In the genomic region with DNA sequence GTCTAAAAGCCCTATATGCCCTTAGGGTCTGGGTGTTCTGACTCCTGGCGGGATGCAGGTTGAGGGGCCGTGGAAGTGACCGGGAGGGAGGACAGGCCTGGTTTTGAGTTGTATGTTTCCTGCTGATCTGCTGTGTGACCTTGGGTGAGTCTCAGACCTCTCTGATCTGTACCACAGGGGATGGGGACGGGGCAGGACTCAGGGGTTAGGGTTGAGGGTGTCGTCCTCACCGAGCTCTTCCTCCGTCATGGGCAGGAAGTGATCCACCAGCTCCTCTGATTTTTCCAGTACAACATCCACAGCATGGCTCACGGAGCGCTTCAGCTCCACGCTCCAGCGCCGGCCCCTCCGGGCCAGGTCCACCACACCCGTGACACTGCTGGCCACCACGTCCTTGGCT, we compare ENCODE assay signal across 20 cellular contexts. TPM values are rescaled to one million over a fixed set of nuclear protein-coding genes. Genes with fewer than 3 reads are reported as not detected.
A peak's percentile ranks its signal among the peaks of the same experiment; 100 is the strongest.
DNase-seq lines count a peak whose midpoint lies in the region; ATAC-seq, FAIRE-seq and TF ChIP-seq lines count a peak whose summit lies in the region.
"Had no signal": no experiment of that assay in that cellular context is flagged by ENCODE, and none has a peak within 500 bp of the region (broad histone marks: within the 10 kb centered on the region; RNA-seq: fewer than 3 reads in every experiment).

No MANE protein-coding gene starts in this region.

- no peaks in the 10 kb centered on the region for H3K79me2 ChIP-seq in K562 (ENCODE audit: control insufficient read depth, insufficient read depth, low read length)

- H3K27me3 ChIP-seq in H7 (ENCODE audit: control insufficient read depth, insufficient read depth, low read length) (no peaks in the 10 kb centered on the region; the same call in 1 of the 2 replicates), K562 (ENCODE audit: control insufficient read depth in 2 of 2, insufficient read depth in 2 of 2, low read length in 2 of 2) (peaks cover 0 to 6% of the 10 kb centered on the region in 2 experiments; a peak in 3 of 5 replicates)

- TF ChIP-seq RAD21 in K562 (CRISPR knock-in tag; conservative IDR thresholded peaks at IDR 0.05 in 1 of 2, IDR thresholded peaks at IDR 0.05 in 1 of 2): no peak

- no peak for TF ChIP-seq EP300 in K562 (IDR thresholded peaks at IDR 0.05; ENCODE audit: low read length)

- H3K27ac ChIP-seq in K562 (ENCODE audit: extremely low read depth, low read depth, low read length): no peak overlapping the region
- H3K27ac ChIP-seq: C4-2B had no signal

- no peak for FAIRE-seq in K562 (lab: Jason Lieb, UNC)
- FAIRE-seq: D721Med, G401.6, GM12891, GM19239, HTR-8/SVneo had no signal

- CTCF ChIA-PET in K562 (lab: Yijun Ruan, JAX; ENCODE audit: low intra/inter-chr PET ratio): interaction anchor here (1.2 kb wide), 1 partner anchor 262 kb away, joined by 4 read pairs; no protein-coding TSS in a partner anchor

- TF ChIP-seq CTCF in K562 (IDR thresholded peaks at IDR 0.05 in 2 of 3, conservative IDR thresholded peaks at IDR 0.05 in 1 of 3; ENCODE audit: insufficient read depth in 2 of 3, low read depth in 1 of 3, low read length in 3 of 3): no peak

- in situ Hi-C loops in K562 (cut with MboI): no loop called here

- peak; percentile 51 for DNase-seq in H7
- DNase-seq in K562 (ENCODE audit: extremely low read depth in 1 of 4, low spot score in 3 of 4): no peak
- no peak for DNase-seq in AG08396 (ENCODE audit: low spot score)
- no peak for DNase-seq in NCI-H2196 treated with DMSO at 0.1 percent for 48 hours (lab: John Stamatoyannopoulos, UW; ENCODE audit: unreplicated experiment)
- DNase-seq: ACHN; AML-193; Caco-2; CD4-positive, alpha-beta T cell; HCEC 1CT; HFFc6; KG1 had no signal

- H3K4me3 ChIP-seq in H7 (ENCODE audit: insufficient read depth, low read depth, low read length): no peak overlapping the region
- H3K4me3 ChIP-seq in K562: no peak overlapping the region

- POLR2A ChIA-PET in K562 (lab: Yijun Ruan, JAX): no interaction called here

- H2AFZ ChIP-seq in K562 (ENCODE audit: low read depth, low read length): no peak overlapping the region

- no peak overlapping the region for H3K9ac ChIP-seq in K562 (ENCODE audit: insufficient read depth in 1 of 2, low read depth in 2 of 2, low read length in 2 of 2)

- TF ChIP-seq POLR2A in K562 (conservative IDR thresholded peaks at IDR 0.05): no peak

- intact Hi-C loops in K562 (cut with micrococcal nuclease): no loop called here

- BruUV-seq in K562 (replicated peaks; lab: Mats Ljungman, UMichigan): no TSS peak

- no peak for ATAC-seq in K562

- no peak overlapping the region for H3K4me2 ChIP-seq in K562 (ENCODE audit: insufficient read depth, low read length)

- H3K36me3 ChIP-seq in H7 (replicated peaks; ENCODE audit: control insufficient read depth, insufficient read depth, low read length): no peaks in the 10 kb centered on the region
- no peaks in the 10 kb centered on the region for H3K36me3 ChIP-seq in K562 (ENCODE audit: control insufficient read depth, insufficient read depth, low read length)

- no peaks in the 10 kb centered on the region for H4K20me1 ChIP-seq in K562 (replicated peaks; ENCODE audit: control insufficient read depth, insufficient read depth, low read length)

- H3K9me1 ChIP-seq in K562 (ENCODE audit: control insufficient read depth, insufficient read depth, low read length): no peaks in the 10 kb centered on the region

- 63% methylated on average over 15 of the region's 15 CpGs for WGBS in K562 (ENCODE audit: insufficient coverage, low coverage, missing lambda C conversion rate)

- H3K4me1 ChIP-seq in K562 (replicated peaks in 1 of 2; ENCODE audit: control insufficient read depth in 2 of 2, insufficient read depth in 2 of 2, low read length in 2 of 2): peaks cover 0 to 37% of the 10 kb centered on the region in 2 experiments; a peak in 4 of 5 replicates
- H3K4me1 ChIP-seq: Caco-2 had no signal

- no peaks in the 10 kb centered on the region for H3K9me3 ChIP-seq in K562 (replicated peaks; ENCODE audit: control insufficient read depth, insufficient read depth, low read depth, low read length)
- H3K9me3 ChIP-seq: Caco-2 had no signal

RNA-seq across cellular contexts. Expression of gene PLIN5, which starts 6.2 kb away (rescaled TPM):
- total RNA-seq in H7 (2014; rRNA removed; shearing (Covaris generic)): 1.3 and 2.5 TPM in 2 replicates
- total RNA-seq in K562 (2011; cell fraction: chromatin; rRNA removed; ENCODE audit: low replicate concordance): 8.0 and 24.6 TPM in 2 replicates
- total RNA-seq in K562 (2011; cell fraction: nucleolus; rRNA removed): 11.3 and 12.8 TPM in 2 replicates
- 10.8 and 12.9 TPM in 2 replicates for total RNA-seq in K562 (2011; cell fraction: nucleoplasm; rRNA removed)
- total RNA-seq in K562 (2014; rRNA removed): 0.50 and 0.86 TPM in 2 replicates
- total RNA-seq in K562 (2014; rRNA removed; fragmentation: Illumina TruSeq; extraction: Trizol): 0.15 and 0.26 TPM in 2 replicates
- 0.07 TPM in 1 of 2 replicates, not detected in the other for total RNA-seq in K562 (2015; rRNA removed; fragmentation: Illumina TruSeq; extraction: Trizol)
- total RNA-seq in K562 (2021): 1.3 TPM in 2 replicates
- 1.3 and 1.6 TPM in 2 replicates for polyA plus RNA-seq in K562 (2011; rRNA removed)
- 1.0 and 1.3 TPM in 2 replicates for polyA plus RNA-seq in K562 (2011; cell fraction: cytosol; rRNA removed)
- polyA plus RNA-seq in K562 (2011; cell fraction: nucleus; rRNA removed): 3.6 and 9.2 TPM in 2 replicates
- 0.50 and 0.51 TPM in 2 replicates for polyA plus RNA-seq in K562 (2012)
- polyA plus RNA-seq in K562 (2014; fragmentation: Illumina TruSeq; extraction: Trizol): 0.54 and 0.62 TPM in 2 replicates
- under 1 TPM; 0.04 TPM for polyA plus RNA-seq in K562 (2014; fragmentation: Nextera tagmentation; extraction: Ambion mirVana)
- polyA plus RNA-seq in K562 (2014; rRNA removed): 0.85 and 0.94 TPM in 2 replicates
- 0.81 and 1.5 TPM in 2 replicates for polyA minus RNA-seq in K562 (2011; rRNA and poly(A)+ RNA removed)
- polyA minus RNA-seq in K562 (2011; cell fraction: cytosol; rRNA and poly(A)+ RNA removed): 0.95 TPM in 1 of 2 replicates, not detected in the other
- 2.0 and 2.8 TPM in 2 replicates for polyA minus RNA-seq in K562 (2011; cell fraction: nucleus; rRNA and poly(A)+ RNA removed)
- total RNA-seq: A172, HFFc6 had no signal
- polyA plus RNA-seq: BJ, IgD-negative memory B cell had no signal

RNA-seq across cellular contexts. Expression of gene PLIN4, which starts 10.6 kb away (rescaled TPM):
- total RNA-seq in H7 (2014; rRNA removed; shearing (Covaris generic)): 0.07 and 0.10 TPM in 2 replicates
- total RNA-seq in K562 (2011; cell fraction: chromatin; rRNA removed; ENCODE audit: low replicate concordance): 1.0 and 3.0 TPM in 2 replicates
- 0.92 and 1.2 TPM in 2 replicates for total RNA-seq in K562 (2011; cell fraction: nucleolus; rRNA removed)
- 0.53 and 0.81 TPM in 2 replicates for total RNA-seq in K562 (2011; cell fraction: nucleoplasm; rRNA removed)
- total RNA-seq in K562 (2014; rRNA removed) (0.08 and 0.14 TPM in 2 replicates), K562 (2014; rRNA removed; fragmentation: Illumina TruSeq; extraction: Trizol) (0.04 TPM in 1 of 2 replicates, not detected in the other), K562 (2015; rRNA removed; fragmentation: Illumina TruSeq; extraction: Trizol) (0.04 TPM in 1 of 2 replicates, not detected in the other), K562 (2021) (0.09 TPM in 2 replicates)
- polyA plus RNA-seq in K562 (2011; rRNA removed) (0.06 and 0.12 TPM in 2 replicates), K562 (2014; fragmentation: Illumina TruSeq; extraction: Trizol) (0.04 and 0.08 TPM in 2 replicates), K562 (2014; fragmentation: Nextera tagmentation; extraction: Ambion mirVana) (not detected), K562 (2014; rRNA removed) (0.07 and 0.16 TPM in 2 replicates)
- 0.06 and 0.15 TPM in 2 replicates for polyA plus RNA-seq in K562 (2011; cell fraction: cytosol; rRNA removed)
- polyA plus RNA-seq in K562 (2011; cell fraction: nucleus; rRNA removed): 0.41 and 0.92 TPM in 2 replicates
- polyA plus RNA-seq in K562 (2012): 0.10 and 0.17 TPM in 2 replicates
- 0.07 TPM in 1 of 2 replicates, not detected in the other for polyA minus RNA-seq in K562 (2011; rRNA and poly(A)+ RNA removed)
- polyA minus RNA-seq in K562 (2011; cell fraction: cytosol; rRNA and poly(A)+ RNA removed): not detected in 2 replicates
- polyA minus RNA-seq in K562 (2011; cell fraction: nucleus; rRNA and poly(A)+ RNA removed): 0.11 and 0.13 TPM in 2 replicates
- total RNA-seq: CD4-positive, alpha-beta T cell; HFFc6 had no signal

RNA-seq across cellular contexts. Expression of gene LRG1, which starts 11.0 kb away (rescaled TPM):
- total RNA-seq in H7 (2014; rRNA removed; shearing (Covaris generic)): 0.10 and 0.30 TPM in 2 replicates
- total RNA-seq in K562 (2011; cell fraction: chromatin; rRNA removed; ENCODE audit: low replicate concordance): 5.0 and 14.6 TPM in 2 replicates
- total RNA-seq in K562 (2011; cell fraction: nucleolus; rRNA removed): 18.2 and 23.3 TPM in 2 replicates
- 12.4 and 14.4 TPM in 2 replicates for total RNA-seq in K562 (2011; cell fraction: nucleoplasm; rRNA removed)
- total RNA-seq in K562 (2014; rRNA removed): 8.4 and 10.6 TPM in 2 replicates
- 3.8 and 4.6 TPM in 2 replicates for total RNA-seq in K562 (2014; rRNA removed; fragmentation: Illumina TruSeq; extraction: Trizol)
- total RNA-seq in K562 (2015; rRNA removed; fragmentation: Illumina TruSeq; extraction: Trizol): 9.4 and 9.5 TPM in 2 replicates
- 11.5 and 11.7 TPM in 2 replicates for total RNA-seq in K562 (2021)
- 10.9 and 11.9 TPM in 2 replicates for polyA plus RNA-seq in K562 (2011; rRNA removed)
- 15.4 and 23.9 TPM in 2 replicates for polyA plus RNA-seq in K562 (2011; cell fraction: cytosol; rRNA removed)
- 2.7 and 3.4 TPM in 2 replicates for polyA plus RNA-seq in K562 (2011; cell fraction: nucleus; rRNA removed)
- 9.0 and 20.7 TPM in 2 replicates for polyA plus RNA-seq in K562 (2012)
- 8.7 and 12.6 TPM in 2 replicates for polyA plus RNA-seq in K562 (2014; fragmentation: Illumina TruSeq; extraction: Trizol)
- polyA plus RNA-seq in K562 (2014; fragmentation: Nextera tagmentation; extraction: Ambion mirVana): 1 to 10 TPM; 1.5 to 5.1 TPM
- polyA plus RNA-seq in K562 (2014; rRNA removed): 11.9 and 12.3 TPM in 2 replicates
- 3.2 and 3.6 TPM in 2 replicates for polyA minus RNA-seq in K562 (2011; rRNA and poly(A)+ RNA removed)
- 6.2 and 7.6 TPM in 2 replicates for polyA minus RNA-seq in K562 (2011; cell fraction: cytosol; rRNA and poly(A)+ RNA removed)
- polyA minus RNA-seq in K562 (2011; cell fraction: nucleus; rRNA and poly(A)+ RNA removed): 1.2 and 2.6 TPM in 2 replicates
- total RNA-seq: CD4-positive, alpha-beta T cell; HFFc6 had no signal

RNA-seq across cellular contexts. Expression of gene SEMA6B, which starts 30.6 kb away (rescaled TPM):
- total RNA-seq in H7 (2014; rRNA removed; shearing (Covaris generic)): 38.4 and 43.0 TPM in 2 replicates
- 3.4 and 12.9 TPM in 2 replicates for total RNA-seq in K562 (2011; cell fraction: chromatin; rRNA removed; ENCODE audit: low replicate concordance)
- 12.9 and 13.2 TPM in 2 replicates for total RNA-seq in K562 (2011; cell fraction: nucleolus; rRNA removed)
- 9.3 and 10.5 TPM in 2 replicates for total RNA-seq in K562 (2011; cell fraction: nucleoplasm; rRNA removed)
- total RNA-seq in K562 (2014; rRNA removed) (2.5 and 2.7 TPM in 2 replicates), K562 (2014; rRNA removed; fragmentation: Illumina TruSeq; extraction: Trizol) (0.57 and 0.65 TPM in 2 replicates), K562 (2015; rRNA removed; fragmentation: Illumina TruSeq; extraction: Trizol) (0.83 and 1.1 TPM in 2 replicates), K562 (2021) (3.7 and 4.6 TPM in 2 replicates)
- polyA plus RNA-seq in K562 (2011; rRNA removed) (2.6 and 4.9 TPM in 2 replicates), K562 (2014; fragmentation: Illumina TruSeq; extraction: Trizol) (1.4 and 2.7 TPM in 2 replicates), K562 (2014; fragmentation: Nextera tagmentation; extraction: Ambion mirVana) (not detected), K562 (2014; rRNA removed) (1.7 and 3.8 TPM in 2 replicates)
- 6.8 and 8.8 TPM in 2 replicates for polyA plus RNA-seq in K562 (2011; cell fraction: cytosol; rRNA removed)
- 7.2 and 8.1 TPM in 2 replicates for polyA plus RNA-seq in K562 (2011; cell fraction: nucleus; rRNA removed)
- 1.3 and 1.6 TPM in 2 replicates for polyA plus RNA-seq in K562 (2012)
- 5.1 and 7.6 TPM in 2 replicates for polyA minus RNA-seq in K562 (2011; rRNA and poly(A)+ RNA removed)
- polyA minus RNA-seq in K562 (2011; cell fraction: cytosol; rRNA and poly(A)+ RNA removed): 9.4 and 13.2 TPM in 2 replicates
- polyA minus RNA-seq in K562 (2011; cell fraction: nucleus; rRNA and poly(A)+ RNA removed): 4.4 and 7.0 TPM in 2 replicates
- polyA plus RNA-seq: IgD-negative memory B cell had no signal

RNA-seq across cellular contexts. Expression of gene HDGFL2, which starts 56.7 kb away (rescaled TPM):
- 111 and 116 TPM in 2 replicates for total RNA-seq in H7 (2014; rRNA removed; shearing (Covaris generic))
- 18.0 and 40.2 TPM in 2 replicates for total RNA-seq in K562 (2011; cell fraction: chromatin; rRNA removed; ENCODE audit: low replicate concordance)
- total RNA-seq in K562 (2011; cell fraction: nucleolus; rRNA removed): 25.8 and 27.2 TPM in 2 replicates
- 18.5 and 20.0 TPM in 2 replicates for total RNA-seq in K562 (2011; cell fraction: nucleoplasm; rRNA removed)
- 48.7 and 61.7 TPM in 2 replicates for total RNA-seq in K562 (2014; rRNA removed)
- total RNA-seq in K562 (2014; rRNA removed; fragmentation: Illumina TruSeq; extraction: Trizol): 10.7 and 12.3 TPM in 2 replicates
- 27.9 and 29.4 TPM in 2 replicates for total RNA-seq in K562 (2015; rRNA removed; fragmentation: Illumina TruSeq; extraction: Trizol)
- 39.7 and 45.9 TPM in 2 replicates for total RNA-seq in K562 (2021)
- polyA plus RNA-seq in K562 (2011; rRNA removed): 14.3 and 21.1 TPM in 2 replicates
- polyA plus RNA-seq in K562 (2011; cell fraction: cytosol; rRNA removed): 10.7 and 15.1 TPM in 2 replicates
- polyA plus RNA-seq in K562 (2011; cell fraction: nucleus; rRNA removed): 32.8 and 44.3 TPM in 2 replicates
- polyA plus RNA-seq in K562 (2012): 29.5 and 31.2 TPM in 2 replicates
- polyA plus RNA-seq in K562 (2014; fragmentation: Illumina TruSeq; extraction: Trizol): 16.0 and 27.4 TPM in 2 replicates
- under 1 TPM; 0.13 to 0.21 TPM for polyA plus RNA-seq in K562 (2014; fragmentation: Nextera tagmentation; extraction: Ambion mirVana)
- 39.7 and 50.8 TPM in 2 replicates for polyA plus RNA-seq in K562 (2014; rRNA removed)
- 9.0 and 10.3 TPM in 2 replicates for polyA minus RNA-seq in K562 (2011; rRNA and poly(A)+ RNA removed)
- 14.8 and 23.0 TPM in 2 replicates for polyA minus RNA-seq in K562 (2011; cell fraction: cytosol; rRNA and poly(A)+ RNA removed)
- 6.3 and 9.2 TPM in 2 replicates for polyA minus RNA-seq in K562 (2011; cell fraction: nucleus; rRNA and poly(A)+ RNA removed)
